In the genomic region with DNA sequence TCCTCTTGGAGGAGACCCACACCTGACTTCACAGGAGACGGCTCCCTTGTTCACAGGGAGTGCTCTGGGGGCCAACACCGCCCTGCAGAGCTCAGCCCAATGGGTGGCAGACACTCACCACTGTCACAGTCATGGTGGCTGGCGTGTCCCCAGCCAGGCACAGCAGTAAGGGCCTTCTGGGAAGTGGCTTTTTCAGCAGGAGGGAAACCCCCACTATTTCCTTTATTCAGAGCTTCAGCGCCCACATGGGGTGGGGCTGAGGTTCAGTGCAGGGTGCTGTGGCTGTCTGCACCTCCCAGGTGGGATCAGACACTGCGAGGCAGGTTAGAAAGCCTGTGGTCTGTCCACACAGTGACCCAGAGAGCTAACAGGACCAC, we compare ENCODE assay signal across 11 cellular contexts. TPM values are rescaled to one million over a fixed set of nuclear protein-coding genes. Genes with fewer than 3 reads are reported as not detected.
DNase-seq lines count a peak whose midpoint lies in the region; ATAC-seq, FAIRE-seq and TF ChIP-seq lines count a peak whose summit lies in the region.
"Had no signal": no experiment of that assay in that cellular context is flagged by ENCODE, and none has a peak within 500 bp of the region (broad histone marks: within the 10 kb centered on the region; RNA-seq: fewer than 3 reads in every experiment).

No MANE protein-coding gene starts in this region.

- H3K9ac ChIP-seq in smooth muscle cell (ENCODE audit: low read depth): no peak overlapping the region

- H3K4me3 ChIP-seq in smooth muscle cell: no peak overlapping the region
- H3K4me3 ChIP-seq: prostate gland had no signal

- DNase-seq in GM19238 (ENCODE audit: insufficient read length, low spot score) (peak; percentile 57), urothelium cell line (ENCODE audit: low spot score) (no peak), NCI-H2029 treated with DMSO at 0.1 percent for 48 hours (lab: John Stamatoyannopoulos, UW) (no peak), smooth muscle cell (lab: John Stamatoyannopoulos, UW; ENCODE audit: unreplicated experiment) (no peak), left colon (no peak)
- DNase-seq in activated CD4-positive, CD25-positive, alpha-beta regulatory T cell treated with anti-CD3 and anti-CD28 coated beads, Interleukin-2, amount 50 U/mL, for 72 hours: peak; percentile 68
- DNase-seq in activated naive CD8-positive, alpha-beta T cell treated with anti-CD3 and anti-CD28 coated beads, Interleukin-2, amount 50 U/mL, for 16 hours (ENCODE audit: low read depth, low spot score): peak; percentile 52
- peak; percentile 33 to 52 for DNase-seq in stimulated activated CD8-positive, alpha-beta memory T cell treated with anti-CD3 and anti-CD28 coated beads, Interleukin-2, amount 100 ng/mL, for 1 hour (ENCODE audit: low read depth in 2 of 2)
- DNase-seq: brain microvascular endothelial cell, hypothalamus had no signal

- intact Hi-C loops in left colon (cut with DNase I, micrococcal nuclease): no loop called here

- peaks cover 7% of the 10 kb centered on the region for H3F3A ChIP-seq in smooth muscle cell (ENCODE audit: low read depth)

- no peak overlapping the region for H3K27ac ChIP-seq in smooth muscle cell (ENCODE audit: low read depth)
- H3K27ac ChIP-seq: brain microvascular endothelial cell, prostate gland had no signal

- FAIRE-seq in urothelium cell line (lab: Jason Lieb, UNC): no peak

- peaks cover 15% of the 10 kb centered on the region for H3K79me2 ChIP-seq in smooth muscle cell (ENCODE audit: low read depth)

- no peak for ATAC-seq in left colon

- no peak overlapping the region for H3K4me2 ChIP-seq in smooth muscle cell

- TF ChIP-seq CTCF in smooth muscle cell (IDR thresholded peaks at IDR 0.05; ENCODE audit: borderline replicate concordance, insufficient read depth, poor library complexity, severe bottlenecking): no peak

- no peaks in the 10 kb centered on the region for H3K36me3 ChIP-seq in smooth muscle cell (ENCODE audit: low read depth)
- H3K36me3 ChIP-seq: prostate gland had no signal

- H3K27me3 ChIP-seq in smooth muscle cell (ENCODE audit: low read depth): no peaks in the 10 kb centered on the region
- H3K27me3 ChIP-seq: brain microvascular endothelial cell had no signal

- H2AFZ ChIP-seq in smooth muscle cell (ENCODE audit: low read depth): no peak overlapping the region

- H3K9me3 ChIP-seq in smooth muscle cell (replicated peaks; ENCODE audit: low read depth): no peaks in the 10 kb centered on the region
- H3K9me3 ChIP-seq: prostate gland had no signal

- peaks cover 10% of the 10 kb centered on the region for H4K20me1 ChIP-seq in smooth muscle cell (ENCODE audit: low read depth)

- WGBS in smooth muscle cell (ENCODE audit: low lambda C conversion rate): 96% methylated on average over 5 of the region's 5 CpGs

- H3K4me1 ChIP-seq in smooth muscle cell (ENCODE audit: low read depth): peaks cover 7% of the 10 kb centered on the region

RNA-seq across cellular contexts. Expression of a gene that starts 3.6 kb away (rescaled TPM):
- 1.6 and 4.2 TPM in 2 replicates for total RNA-seq in smooth muscle cell
- 8.1 and 9.0 TPM in 2 replicates for polyA plus RNA-seq in smooth muscle cell
- 1 to 10 TPM; 6.7 to 8.1 TPM for total RNA-seq in left colon

RNA-seq across cellular contexts. Expression of a gene that starts 6.9 kb away (rescaled TPM):
- total RNA-seq in smooth muscle cell (28.9 and 47.6 TPM in 2 replicates), left colon (10 to 100 TPM; 29.8 to 33.2 TPM)
- 25.4 and 29.7 TPM in 2 replicates for polyA plus RNA-seq in smooth muscle cell

RNA-seq across cellular contexts. Expression of a gene that starts 6.9 kb away (rescaled TPM):
- 39.1 and 39.8 TPM in 2 replicates for total RNA-seq in smooth muscle cell
- polyA plus RNA-seq in smooth muscle cell: 73.0 and 75.7 TPM in 2 replicates
- 10 to 100 TPM; 43.4 to 52.5 TPM for total RNA-seq in left colon

RNA-seq across cellular contexts. Expression of a gene that starts 30.1 kb away (rescaled TPM):
- total RNA-seq in smooth muscle cell: 0.94 and 1.2 TPM in 2 replicates
- 1.9 and 3.0 TPM in 2 replicates for polyA plus RNA-seq in smooth muscle cell
- 1 to 10 TPM in 1 of 2 donors, under 1 TPM in 1; 0.52 to 1.9 TPM for total RNA-seq in left colon

RNA-seq across cellular contexts. Expression of a gene that starts 36.1 kb away (rescaled TPM):
- total RNA-seq in smooth muscle cell (2.8 and 6.5 TPM in 2 replicates), left colon (10 to 100 TPM; 10.5 to 11.0 TPM)
- polyA plus RNA-seq in smooth muscle cell: 7.7 and 10.9 TPM in 2 replicates

Comparison
In these comparisons a context has a peak if more than half of its experiments do, and no peak if none do; other contexts are left out.
1. DNase-seq: peak in GM19238 (single experiment), activated CD4-positive, CD25-positive, alpha-beta regulatory T cell treated with anti-CD3 and anti-CD28 coated beads, Interleukin-2, amount 50 U/mL, for 72 hours (single experiment), activated naive CD8-positive, alpha-beta T cell treated with anti-CD3 and anti-CD28 coated beads, Interleukin-2, amount 50 U/mL, for 16 hours (single experiment) and stimulated activated CD8-positive, alpha-beta memory T cell treated with anti-CD3 and anti-CD28 coated beads, Interleukin-2, amount 100 ng/mL, for 1 hour (2 of 2); none in urothelium cell line (single experiment), NCI-H2029 treated with DMSO at 0.1 percent for 48 hours (single experiment), smooth muscle cell (single experiment) and left colon (0 of 2).